Comparison of ENCODE assay signal across 19 cellular contexts in genomic region chr17:68445671-68446070, GRCh38.
"Had no signal": no experiment of that assay in that cellular context is flagged by ENCODE, and none has a peak within 500 bp of the region (broad histone marks: within the 10 kb centered on the region; RNA-seq: fewer than 3 reads in every experiment).

No MANE protein-coding gene starts in this region.

- H3K4me3 Mint-ChIP-seq: activated T-helper 17 cell treated with anti-CD3 and anti-CD28 coated beads, Interleukin-2, amount 50 U/mL, for 72 hours; endodermal cell; stimulated activated naive CD8-positive, alpha-beta T cell treated with anti-CD3 and anti-CD28 coated beads, Interleukin-15, amount 100 ng/mL, for 72 hours; WTC11 had no signal

- H3K9me3 Mint-ChIP-seq: activated T-helper 17 cell treated with anti-CD3 and anti-CD28 coated beads, Interleukin-2, amount 50 U/mL, for 72 hours; endodermal cell; stimulated activated naive CD8-positive, alpha-beta T cell treated with anti-CD3 and anti-CD28 coated beads, Interleukin-15, amount 100 ng/mL, for 72 hours; WTC11 had no signal

- H3K27me3 Mint-ChIP-seq: activated T-helper 17 cell treated with anti-CD3 and anti-CD28 coated beads, Interleukin-2, amount 50 U/mL, for 72 hours; stimulated activated naive CD8-positive, alpha-beta T cell treated with anti-CD3 and anti-CD28 coated beads, Interleukin-15, amount 100 ng/mL, for 72 hours had no signal

- H3K27ac ChIP-seq: epithelial cell of prostate had no signal

- H3K27me3 ChIP-seq: tibial nerve had no signal

- H3K27ac Mint-ChIP-seq: activated T-helper 17 cell treated with anti-CD3 and anti-CD28 coated beads, Interleukin-2, amount 50 U/mL, for 72 hours; endodermal cell; stimulated activated naive CD8-positive, alpha-beta T cell treated with anti-CD3 and anti-CD28 coated beads, Interleukin-15, amount 100 ng/mL, for 72 hours; WTC11 had no signal

- H3K4me3 ChIP-seq: skin epidermis, tibial nerve had no signal

- ATAC-seq: activated T-helper 17 cell treated with anti-CD3 and anti-CD28 coated beads, Interleukin-2, amount 50 U/mL, for 72 hours; left ventricle myocardium superior; SK-N-SH treated with all-trans-retinoic acid at 6 μM for 48 hours; stimulated activated naive CD8-positive, alpha-beta T cell treated with anti-CD3 and anti-CD28 coated beads, Interleukin-15, amount 100 ng/mL, for 72 hours; WTC11 had no signal

- DNase-seq: activated T-cell treated with anti-CD3 and anti-CD28 coated beads, Interleukin-2, amount 50 U/mL, for 1 hour; amygdala; cortex of kidney; endodermal cell; kidney glomerular epithelial cell; left ventricle myocardium superior; mammary epithelial cell; midbrain; posterior cingulate gyrus; stimulated activated CD4-positive, alpha-beta T cell treated with anti-CD3 and anti-CD28 coated beads, Interleukin-1b, Interleukin-23, amount 100 ng/mL, for 48 hours; stimulated activated naive CD8-positive, alpha-beta T cell treated with anti-CD3 and anti-CD28 coated beads, Interleukin-15, amount 100 ng/mL, for 72 hours; T-helper 1 cell; T-helper 9 cell had no signal

- H3K9me3 ChIP-seq: tibial nerve had no signal
